ENCODE assay signal across 16 cellular contexts in the genomic region with DNA sequence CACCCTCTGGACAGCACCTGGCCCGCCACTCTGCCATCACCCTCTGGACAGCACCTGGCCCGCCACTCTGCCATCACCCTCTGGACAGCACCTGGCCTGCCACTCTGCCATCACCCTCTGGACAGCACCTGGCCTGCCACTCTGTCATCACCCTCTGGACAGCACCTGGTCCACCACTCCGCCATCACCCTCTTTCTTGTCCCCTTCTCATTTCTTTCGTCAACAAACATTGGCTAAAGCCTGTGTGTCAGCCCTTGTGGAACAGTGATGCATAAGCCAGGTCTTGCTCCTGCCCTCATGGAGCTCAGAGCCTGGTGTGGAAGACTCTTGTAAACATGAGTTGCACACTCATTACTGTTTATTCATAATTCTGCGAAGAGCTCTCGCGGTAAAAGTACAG. TPM values are rescaled to one million over a fixed set of nuclear protein-coding genes. Genes with fewer than 3 reads are reported as not detected.
DNase-seq lines count a peak whose midpoint lies in the region; ATAC-seq, FAIRE-seq and TF ChIP-seq lines count a peak whose summit lies in the region.
"Had no signal": no experiment of that assay in that cellular context is flagged by ENCODE, and none has a peak within 500 bp of the region (broad histone marks: within the 10 kb centered on the region; RNA-seq: fewer than 3 reads in every experiment).

No MANE protein-coding gene starts in this region.

- ATAC-seq in GM23338, result no peak
- no peak for ATAC-seq in central memory CD8-positive, alpha-beta T cell (replicated peaks; ENCODE audit: extremely low read depth, poor library complexity, severe bottlenecking)
- no peak for ATAC-seq in pancreas
- no peak for ATAC-seq in HG02798 (IDR thresholded peaks at IDR 0.05; ENCODE audit: poor library complexity, unreplicated experiment)
- ATAC-seq: heart left ventricle had no signal

- H3K4me1 ChIP-seq in GM23338 (ENCODE audit: insufficient read depth), result peaks cover 60% of the 10 kb centered on the region
- H3K4me1 ChIP-seq in neural progenitor cell, result peaks cover 61% of the 10 kb centered on the region
- no peaks in the 10 kb centered on the region for H3K4me1 ChIP-seq in pancreas

- H3K27ac ChIP-seq in GM23338 (ENCODE audit: low read depth) (no peak overlapping the region), neural progenitor cell (no peak overlapping the region), pancreas (no peak overlapping the region)
- H3K27ac ChIP-seq: coronary artery, esophagus muscularis mucosa, KMS-11, PC-9 had no signal

- DNase-seq in T-helper 1 cell, result no peak
- DNase-seq in GM23338 (ENCODE audit: low spot score), result no peak
- DNase-seq in central memory CD8-positive, alpha-beta T cell (ENCODE audit: low spot score in 2 of 2), result no peak
- DNase-seq in neural progenitor cell (ENCODE audit: low spot score), result no peak
- no peak for DNase-seq in mesothelial cell of epicardium (ENCODE audit: low spot score in 2 of 2, unreplicated experiment in 2 of 2)
- DNase-seq in pancreas, result no peak
- DNase-seq: COR-L47, heart left ventricle, kidney, PC-9 had no signal

- H3K9me3 ChIP-seq in neural progenitor cell (ENCODE audit: low read depth), result no peaks in the 10 kb centered on the region
- no peaks in the 10 kb centered on the region for H3K9me3 ChIP-seq in pancreas
- H3K9me3 ChIP-seq: ascending aorta, esophagus muscularis mucosa, heart left ventricle had no signal

- no peaks in the 10 kb centered on the region for H3K79me2 ChIP-seq in GM23338 (replicated peaks; ENCODE audit: insufficient read depth)
- H3K79me2 ChIP-seq in neural progenitor cell (ENCODE audit: low read depth), result no peaks in the 10 kb centered on the region

- no peak overlapping the region for H3K9ac ChIP-seq in neural progenitor cell
- H3K9ac ChIP-seq: KMS-11 had no signal

- H3K4me3 Mint-ChIP-seq in T-helper 1 cell treated with Interleukin-12 subunit alpha and Interleukin-12 subunit beta and Interleukin-4 antibody, amounts not matched to agents 30 μg/mL and 1 μg/mL, for 36 hours, result no peak overlapping the region
- H3K4me3 Mint-ChIP-seq in GM23338 (peak overlapping the region; percentile 31; the same call in 1 of the 3 replicates), neural progenitor cell (peak overlapping the region; percentile 46), mesothelial cell of epicardium (no peak overlapping the region)
- peak overlapping the region; percentile 69 for H3K4me3 Mint-ChIP-seq in central memory CD8-positive, alpha-beta T cell

- FAIRE-seq in pancreas (lab: Jason Lieb, UNC), result no peak
- FAIRE-seq: kidney had no signal

- no peaks in the 10 kb centered on the region for H3K27me3 ChIP-seq in GM23338 (ENCODE audit: insufficient read depth)
- H3K27me3 ChIP-seq in neural progenitor cell, result peaks cover 7% of the 10 kb centered on the region
- no peaks in the 10 kb centered on the region for H3K27me3 ChIP-seq in pancreas
- H3K27me3 ChIP-seq: ascending aorta, esophagus muscularis mucosa had no signal

- H3K9me2 ChIP-seq in GM23338 (ENCODE audit: insufficient read depth), result no peaks in the 10 kb centered on the region

- H3F3A ChIP-seq in GM23338 (replicated peaks; ENCODE audit: low read depth) (peaks cover 21% of the 10 kb centered on the region), neural progenitor cell (ENCODE audit: low read depth) (peaks cover 51% of the 10 kb centered on the region)

- intact Hi-C loops in pancreas (cut with DNase I), result no loop called here

- H3K36me3 ChIP-seq in GM23338 (ENCODE audit: insufficient read depth) (no peaks in the 10 kb centered on the region), neural progenitor cell (no peaks in the 10 kb centered on the region), pancreas (no peaks in the 10 kb centered on the region)
- H3K36me3 ChIP-seq: ascending aorta, esophagus muscularis mucosa, heart left ventricle had no signal

- peaks cover 16% of the 10 kb centered on the region for H3K27me3 Mint-ChIP-seq in T-helper 1 cell treated with Interleukin-12 subunit alpha and Interleukin-12 subunit beta and Interleukin-4 antibody, amounts not matched to agents 30 μg/mL and 1 μg/mL, for 36 hours (ENCODE audit: low read depth)
- H3K27me3 Mint-ChIP-seq in GM23338 (ENCODE audit: insufficient read depth, low read depth, poor library complexity) (peaks cover 13% of the 10 kb centered on the region), neural progenitor cell (ENCODE audit: insufficient read depth, low read depth) (peaks cover 3% of the 10 kb centered on the region), mesothelial cell of epicardium (ENCODE audit: low read depth) (no peaks in the 10 kb centered on the region)
- H3K27me3 Mint-ChIP-seq in central memory CD8-positive, alpha-beta T cell, result no peaks in the 10 kb centered on the region

- H3K4me1 Mint-ChIP-seq in T-helper 1 cell treated with Interleukin-12 subunit alpha and Interleukin-12 subunit beta and Interleukin-4 antibody, amounts not matched to agents 30 μg/mL and 1 μg/mL, for 36 hours (ENCODE audit: low read depth), result peaks cover 40% of the 10 kb centered on the region
- H3K4me1 Mint-ChIP-seq in GM23338 (peaks cover 71% of the 10 kb centered on the region), neural progenitor cell (peaks cover 73% of the 10 kb centered on the region), mesothelial cell of epicardium (peaks cover 30% of the 10 kb centered on the region)
- H3K4me1 Mint-ChIP-seq in central memory CD8-positive, alpha-beta T cell, result peaks cover 62% of the 10 kb centered on the region

- H2AFZ ChIP-seq in GM23338, result no peak overlapping the region
- no peak overlapping the region for H2AFZ ChIP-seq in neural progenitor cell (replicated peaks)
- H2AFZ ChIP-seq: PC-9 had no signal

- H3K36me3 Mint-ChIP-seq in T-helper 1 cell treated with Interleukin-12 subunit alpha and Interleukin-12 subunit beta and Interleukin-4 antibody, amounts not matched to agents 30 μg/mL and 1 μg/mL, for 36 hours (ENCODE audit: low read depth), result no peaks in the 10 kb centered on the region
- H3K36me3 Mint-ChIP-seq in GM23338 (ENCODE audit: low read depth), result no peaks in the 10 kb centered on the region
- no peaks in the 10 kb centered on the region for H3K36me3 Mint-ChIP-seq in central memory CD8-positive, alpha-beta T cell (ENCODE audit: insufficient read depth)
- H3K36me3 Mint-ChIP-seq in neural progenitor cell, result no peaks in the 10 kb centered on the region
- no peaks in the 10 kb centered on the region for H3K36me3 Mint-ChIP-seq in mesothelial cell of epicardium

- 88 to 93% methylated on average over 5 of the region's 7 CpGs for WGBS in pancreas, 2 donors

- TF ChIP-seq CTCF in GM23338 (conservative IDR thresholded peaks at IDR 0.05; ENCODE audit: low read depth in 2 of 2), result no peak
- no peak for TF ChIP-seq CTCF in neural progenitor cell (IDR thresholded peaks at IDR 0.05)
- TF ChIP-seq CTCF in mesothelial cell of epicardium (IDR thresholded peaks at IDR 0.05; ENCODE audit: unreplicated experiment), result no peak
- TF ChIP-seq CTCF in pancreas (IDR thresholded peaks at IDR 0.05), result no peak

- H3K4me3 ChIP-seq in GM23338 (no peak overlapping the region), neural progenitor cell (no peak overlapping the region), pancreas (no peak overlapping the region)
- H3K4me3 ChIP-seq: PC-9 had no signal

- H3K9me3 Mint-ChIP-seq in T-helper 1 cell treated with Interleukin-12 subunit alpha and Interleukin-12 subunit beta and Interleukin-4 antibody, amounts not matched to agents 30 μg/mL and 1 μg/mL, for 36 hours, result no peaks in the 10 kb centered on the region
- H3K9me3 Mint-ChIP-seq in GM23338, result no peaks in the 10 kb centered on the region
- no peaks in the 10 kb centered on the region for H3K9me3 Mint-ChIP-seq in central memory CD8-positive, alpha-beta T cell
- H3K9me3 Mint-ChIP-seq in neural progenitor cell, result no peaks in the 10 kb centered on the region
- H3K9me3 Mint-ChIP-seq in mesothelial cell of epicardium, result no peaks in the 10 kb centered on the region

- H4K20me1 ChIP-seq in GM23338 (replicated peaks; ENCODE audit: insufficient read depth) (no peaks in the 10 kb centered on the region), neural progenitor cell (ENCODE audit: low read depth) (no peaks in the 10 kb centered on the region)

- peak overlapping the region; percentile 71; the same call in 1 of the 2 replicates for H3K4me2 ChIP-seq in GM23338
- peak overlapping the region; percentile 74 for H3K4me2 ChIP-seq in neural progenitor cell
- H3K4me2 ChIP-seq: KMS-11 had no signal

- H3K27ac Mint-ChIP-seq in T-helper 1 cell treated with Interleukin-12 subunit alpha and Interleukin-12 subunit beta and Interleukin-4 antibody, amounts not matched to agents 30 μg/mL and 1 μg/mL, for 36 hours, result peak overlapping the region; percentile 21
- H3K27ac Mint-ChIP-seq in GM23338 (no peak overlapping the region), neural progenitor cell (no peak overlapping the region), mesothelial cell of epicardium (no peak overlapping the region)
- H3K27ac Mint-ChIP-seq in central memory CD8-positive, alpha-beta T cell (ENCODE audit: low read depth), result peak overlapping the region; percentile 89

TF ChIP-seq in GM23338, 12 proteins besides CTCF, POLR2A, EP300 and RAD21:
- TF ChIP-seq POLR2AphosphoS5 (IDR thresholded peaks at IDR 0.05; ENCODE audit: low read depth), result no peak
- TF ChIP-seq, protein P1, sequence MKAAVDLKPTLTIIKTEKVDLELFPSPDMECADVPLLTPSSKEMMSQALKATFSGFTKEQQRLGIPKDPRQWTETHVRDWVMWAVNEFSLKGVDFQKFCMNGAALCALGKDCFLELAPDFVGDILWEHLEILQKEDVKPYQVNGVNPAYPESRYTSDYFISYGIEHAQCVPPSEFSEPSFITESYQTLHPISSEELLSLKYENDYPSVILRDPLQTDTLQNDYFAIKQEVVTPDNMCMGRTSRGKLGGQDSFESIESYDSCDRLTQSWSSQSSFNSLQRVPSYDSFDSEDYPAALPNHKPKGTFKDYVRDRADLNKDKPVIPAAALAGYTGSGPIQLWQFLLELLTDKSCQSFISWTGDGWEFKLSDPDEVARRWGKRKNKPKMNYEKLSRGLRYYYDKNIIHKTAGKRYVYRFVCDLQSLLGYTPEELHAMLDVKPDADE (IDR thresholded peaks at IDR 0.05), result no peak

RNA-seq across cellular contexts. Expression of a gene that starts 31.2 kb away (rescaled TPM):
- total RNA-seq in GM23338 (2014; rRNA removed; shearing (Covaris generic)), result 8.7 and 11.6 TPM in 2 replicates
- polyA plus RNA-seq in GM23338 (2016; fragmentation: Nextera tagmentation; extraction: Ambion mirVana) (4.0 and 4.1 TPM in 2 replicates), pancreas (1 to 10 TPM; 1.5 to 5.1 TPM)
- total RNA-seq in neural progenitor cell (ENCODE audit: low replicate concordance) (6.9 and 8.8 TPM in 2 replicates), mesothelial cell of epicardium (4.5 to 4.8 TPM (median 4.6 TPM) in 3 replicates), pancreas (1 to 10 TPM in 2 of 6 donors, under 1 TPM in 4; 0.46 to 1.7 (median 0.88) TPM)
- total RNA-seq: ascending aorta had no signal

Comparison
In these comparisons a context has a peak if more than half of its experiments do, and no peak if none do; other contexts are left out.
1. H3K27ac Mint-ChIP-seq: peak in T-helper 1 cell treated with Interleukin-12 subunit alpha and Interleukin-12 subunit beta and Interleukin-4 antibody, amounts not matched to agents 30 μg/mL and 1 μg/mL, for 36 hours (single experiment) and central memory CD8-positive, alpha-beta T cell (single experiment); none in GM23338 (single experiment), neural progenitor cell (single experiment) and mesothelial cell of epicardium (single experiment).
2. H3K4me3 Mint-ChIP-seq: peak in GM23338 (single experiment), central memory CD8-positive, alpha-beta T cell (single experiment) and neural progenitor cell (single experiment); none in T-helper 1 cell treated with Interleukin-12 subunit alpha and Interleukin-12 subunit beta and Interleukin-4 antibody, amounts not matched to agents 30 μg/mL and 1 μg/mL, for 36 hours (single experiment) and mesothelial cell of epicardium (single experiment).